Comparison of ENCODE assay signal across 8 cellular contexts in genomic region chr12:31589582-31589895, GRCh38. TPM values are rescaled to one million over a fixed set of nuclear protein-coding genes. Genes with fewer than 3 reads are reported as not detected.
DNase-seq lines count a peak whose midpoint lies in the region; ATAC-seq and TF ChIP-seq lines count a peak whose summit lies in the region.

No MANE protein-coding gene starts in this region.

- 2% methylated on average over 13 of the region's 13 CpGs for WGBS in prostate gland

- H2AFZ ChIP-seq in ACC112 (ENCODE audit: low read length, unreplicated experiment): peak overlapping the region; percentile 74
- peak overlapping the region; percentile 37 for H2AFZ ChIP-seq in SU-DHL-6 (ENCODE audit: low read depth, low read length, severe bottlenecking)

- peak overlapping the region; percentile 87 for H3K9ac ChIP-seq in SU-DHL-6 (ENCODE audit: low read length)

- peak overlapping the region; percentile 89 for H3K4me2 ChIP-seq in SU-DHL-6 (ENCODE audit: low read depth, low read length, poor library complexity, severe bottlenecking)

- H3K27ac ChIP-seq in ACC112 (ENCODE audit: low read depth, low read length) (peak overlapping the region; percentile 86), SU-DHL-6 (ENCODE audit: low read depth, low read length) (peak overlapping the region; percentile 54), prostate gland (peak overlapping the region; percentile 88 to 89)

- DNase-seq in fibroblast of mammary gland (ENCODE audit: low read depth) (no peak), prostate gland (ENCODE audit: low spot score) (no peak), NCI-H748 treated with DMSO at 0.1 percent for 48 hours (lab: John Stamatoyannopoulos, UW) (no peak), HuH-7 (ENCODE audit: low spot score) (no peak)

- TF ChIP-seq CTCF in SU-DHL-6 (IDR thresholded peaks at IDR 0.05; ENCODE audit: insufficient read depth, low read length, poor library complexity, severe bottlenecking) (no peak), fibroblast of mammary gland (conservative IDR thresholded peaks at IDR 0.05; ENCODE audit: control insufficient read depth, insufficient read depth, low read depth, low read length) (no peak), prostate gland (IDR thresholded peaks at IDR 0.05) (no peak)

- H3F3A ChIP-seq in SU-DHL-6 (ENCODE audit: insufficient read depth): peaks cover 39% of the 10 kb centered on the region

- H3K36me3 ChIP-seq in ACC112 (ENCODE audit: insufficient read depth, low read length) (no peaks in the 10 kb centered on the region), SU-DHL-6 (ENCODE audit: low read length) (peaks cover 3% of the 10 kb centered on the region; the same call in 1 of the 2 replicates), prostate gland (no peaks in the 10 kb centered on the region)

- intact Hi-C loops in prostate gland (cut with DNase I): no loop called here

- H4K20me1 ChIP-seq in SU-DHL-6 (ENCODE audit: low read depth, low read length): 0 out of 2 replicates have a peak, but pooled peaks cover 11% of the 10 kb centered on the region

- H3K4me1 ChIP-seq in ACC112 (ENCODE audit: control insufficient read depth, insufficient read depth, low read length, unreplicated experiment) (peaks cover 17% of the 10 kb centered on the region), prostate gland (replicated peaks) (no peaks in the 10 kb centered on the region)

- no peak for TF ChIP-seq POLR2A in prostate gland (IDR thresholded peaks at IDR 0.05)

- ATAC-seq in GM18867 (IDR thresholded peaks at IDR 0.05; ENCODE audit: unreplicated experiment) (peak; percentile 36), HG02588 (IDR thresholded peaks at IDR 0.05; ENCODE audit: unreplicated experiment) (no peak)

- H3K9me2 ChIP-seq in SU-DHL-6 (replicated peaks; ENCODE audit: insufficient read depth, low read length): no peaks in the 10 kb centered on the region

- H3K79me2 ChIP-seq in ACC112 (ENCODE audit: control insufficient read depth, insufficient read depth, low read length, unreplicated experiment) (peaks cover 36% of the 10 kb centered on the region), SU-DHL-6 (ENCODE audit: insufficient read depth, low read length) (peaks cover 52% of the 10 kb centered on the region)

- H3K9me3 ChIP-seq in SU-DHL-6 (ENCODE audit: insufficient read depth, low read length): no peaks in the 10 kb centered on the region
- no peaks in the 10 kb centered on the region for H3K9me3 ChIP-seq in prostate gland

- H3K27me3 ChIP-seq in ACC112 (ENCODE audit: insufficient read depth, low read length) (no peaks in the 10 kb centered on the region), SU-DHL-6 (ENCODE audit: low read length) (no peaks in the 10 kb centered on the region), prostate gland (replicated peaks; ENCODE audit: insufficient read depth) (no peaks in the 10 kb centered on the region)

- H3K4me3 ChIP-seq in ACC112 (ENCODE audit: low read depth, low read length) (peak overlapping the region; percentile 87), SU-DHL-6 (ENCODE audit: insufficient read depth, low read length, poor library complexity, severe bottlenecking) (peak overlapping the region; percentile 82), fibroblast of mammary gland (ENCODE audit: control insufficient read depth, low read depth, low read length) (peak overlapping the region; percentile 78), prostate gland (peak overlapping the region; percentile 86 to 87)

RNA-seq across cellular contexts. Expression of gene DENND5B, which starts 1.4 kb away (rescaled TPM):
- total RNA-seq in prostate gland: 10 to 100 TPM in 1 of 2 donors, 1 to 10 TPM in 1; 6.9 to 32.3 TPM
